Comparison of ENCODE assay signal across 9 cellular contexts in the genomic region with DNA sequence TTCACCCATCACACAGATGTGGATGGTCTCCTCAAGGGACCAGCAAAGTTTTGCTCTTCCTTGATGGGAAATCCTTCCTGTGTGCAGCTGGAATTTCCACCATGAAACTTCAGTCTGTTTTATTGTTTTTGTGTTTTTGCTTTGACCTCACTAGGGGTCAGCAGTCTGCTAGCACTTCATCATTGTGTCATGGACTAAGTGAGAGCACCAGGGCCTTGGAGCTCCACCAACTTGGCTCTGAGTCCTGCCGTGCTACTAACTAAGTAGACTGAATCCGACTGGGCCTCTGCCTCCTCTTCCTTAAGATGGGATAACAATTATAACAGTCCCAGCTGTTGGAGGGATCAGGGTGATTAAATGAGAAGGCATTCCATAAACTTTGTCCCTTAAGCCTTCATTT.
A peak's percentile ranks its signal among the peaks of the same experiment; 100 is the strongest.
DNase-seq lines count a peak whose midpoint lies in the region; ATAC-seq and TF ChIP-seq lines count a peak whose summit lies in the region.
"Had no signal": no experiment of that assay in that cellular context is flagged by ENCODE, and none has a peak within 500 bp of the region (broad histone marks: within the 10 kb centered on the region; RNA-seq: fewer than 3 reads in every experiment).

No MANE protein-coding gene starts in this region.

- no peak overlapping the region for H3K27ac ChIP-seq in colonic mucosa
- H3K27ac ChIP-seq in tibial artery = no peak overlapping the region

- H3K36me3 Mint-ChIP-seq in chondrocyte (ENCODE audit: low read depth) = no peaks in the 10 kb centered on the region
- no peaks in the 10 kb centered on the region for H3K36me3 Mint-ChIP-seq in WTC11
- H3K36me3 Mint-ChIP-seq: brain had no signal

- CTCF ChIA-PET in WTC11 (lab: Charles Lee) = interaction anchor here (0.5 to 1.5 kb wide), 2 partner anchors 275 to 635 kb away, joined by 3 read pairs; no protein-coding TSS in a partner anchor

- H3K36me3 ChIP-seq in MG63 = no peaks in the 10 kb centered on the region
- H3K36me3 ChIP-seq in colonic mucosa = no peaks in the 10 kb centered on the region
- H3K36me3 ChIP-seq in tibial artery = no peaks in the 10 kb centered on the region

- DNase-seq in MG63 = peak; percentile 98
- peak; percentile 49 for DNase-seq in colonic mucosa
- DNase-seq in left colon = peak; percentile 42 to 44
- peak; percentile 77 to 80 for DNase-seq in tibial artery
- DNase-seq in MV-4-11 (lab: John Stamatoyannopoulos, UW) = no peak
- no peak for DNase-seq in chondrocyte (ENCODE audit: low spot score)
- DNase-seq in GM19240 (ENCODE audit: insufficient read length, low spot score) = no peak
- DNase-seq in WTC11 (ENCODE audit: low spot score) = no peak

- no peaks in the 10 kb centered on the region for H3K9me3 ChIP-seq in MG63
- H3K9me3 ChIP-seq in colonic mucosa = no peaks in the 10 kb centered on the region
- H3K9me3 ChIP-seq in tibial artery = no peaks in the 10 kb centered on the region

- H3K4me3 Mint-ChIP-seq in chondrocyte (ENCODE audit: unreplicated experiment) (no peak overlapping the region), WTC11 (no peak overlapping the region)
- H3K4me3 Mint-ChIP-seq: brain had no signal

- ATAC-seq in left colon = no peak
- no peak for ATAC-seq in WTC11

- H3K27ac Mint-ChIP-seq in chondrocyte (ENCODE audit: unreplicated experiment) (no peak overlapping the region), WTC11 (no peak overlapping the region)

- no peak overlapping the region for H3K4me3 ChIP-seq in MG63
- H3K4me3 ChIP-seq in colonic mucosa = no peak overlapping the region
- H3K4me3 ChIP-seq in tibial artery = no peak overlapping the region

- H3K27me3 Mint-ChIP-seq in chondrocyte (ENCODE audit: low read depth) (no peaks in the 10 kb centered on the region), WTC11 (ENCODE audit: low read depth) (peaks cover 3% of the 10 kb centered on the region; the same call in 1 of the 2 replicates)

- H3K9me3 Mint-ChIP-seq in chondrocyte (ENCODE audit: low read depth) (no peaks in the 10 kb centered on the region), WTC11 (no peaks in the 10 kb centered on the region)

- no peaks in the 10 kb centered on the region for H3K27me3 ChIP-seq in MG63
- no peaks in the 10 kb centered on the region for H3K27me3 ChIP-seq in colonic mucosa
- no peaks in the 10 kb centered on the region for H3K27me3 ChIP-seq in tibial artery

- no peak overlapping the region for H3K9ac ChIP-seq in colonic mucosa (ENCODE audit: low read depth in 2 of 2, low read length in 2 of 2)

- TF ChIP-seq CTCF in colonic mucosa (IDR thresholded peaks at IDR 0.05) = no peak
- no peak for TF ChIP-seq CTCF in tibial artery (IDR thresholded peaks at IDR 0.05)
- TF ChIP-seq CTCF in chondrocyte (IDR thresholded peaks at IDR 0.05) = no peak
- TF ChIP-seq CTCF in WTC11 (IDR thresholded peaks at IDR 0.05) = no peak

- H3K4me1 Mint-ChIP-seq in chondrocyte (ENCODE audit: low read depth) (peaks cover 15% of the 10 kb centered on the region), WTC11 (peaks cover 15% of the 10 kb centered on the region)

- POLR2A ChIA-PET in WTC11 (lab: Charles Lee) = no interaction called here

- H3K4me1 ChIP-seq in colonic mucosa (no peaks in the 10 kb centered on the region), tibial artery (no peaks in the 10 kb centered on the region)

- intact Hi-C loops in colonic mucosa (cut with DNase I) = no loop called here
- intact Hi-C loops in left colon (cut with DNase I, micrococcal nuclease) = no loop called here
- intact Hi-C loops in tibial artery (cut with DNase I; ENCODE audit: low total_unique reads) = no loop called here

TF ChIP-seq in WTC11, 78 proteins besides CTCF, POLR2A, EP300 and RAD21:
- TF ChIP-seq ZNF671 (CRISPR knock-in tag; IDR thresholded peaks at IDR 0.05) = no peak
- TF ChIP-seq, protein P1, sequence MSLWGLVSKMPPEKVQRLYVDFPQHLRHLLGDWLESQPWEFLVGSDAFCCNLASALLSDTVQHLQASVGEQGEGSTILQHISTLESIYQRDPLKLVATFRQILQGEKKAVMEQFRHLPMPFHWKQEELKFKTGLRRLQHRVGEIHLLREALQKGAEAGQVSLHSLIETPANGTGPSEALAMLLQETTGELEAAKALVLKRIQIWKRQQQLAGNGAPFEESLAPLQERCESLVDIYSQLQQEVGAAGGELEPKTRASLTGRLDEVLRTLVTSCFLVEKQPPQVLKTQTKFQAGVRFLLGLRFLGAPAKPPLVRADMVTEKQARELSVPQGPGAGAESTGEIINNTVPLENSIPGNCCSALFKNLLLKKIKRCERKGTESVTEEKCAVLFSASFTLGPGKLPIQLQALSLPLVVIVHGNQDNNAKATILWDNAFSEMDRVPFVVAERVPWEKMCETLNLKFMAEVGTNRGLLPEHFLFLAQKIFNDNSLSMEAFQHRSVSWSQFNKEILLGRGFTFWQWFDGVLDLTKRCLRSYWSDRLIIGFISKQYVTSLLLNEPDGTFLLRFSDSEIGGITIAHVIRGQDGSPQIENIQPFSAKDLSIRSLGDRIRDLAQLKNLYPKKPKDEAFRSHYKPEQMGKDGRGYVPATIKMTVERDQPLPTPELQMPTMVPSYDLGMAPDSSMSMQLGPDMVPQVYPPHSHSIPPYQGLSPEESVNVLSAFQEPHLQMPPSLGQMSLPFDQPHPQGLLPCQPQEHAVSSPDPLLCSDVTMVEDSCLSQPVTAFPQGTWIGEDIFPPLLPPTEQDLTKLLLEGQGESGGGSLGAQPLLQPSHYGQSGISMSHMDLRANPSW (CRISPR knock-in tag; conservative IDR thresholded peaks at IDR 0.05; ENCODE audit: low read depth) = no peak

Comparison
In these comparisons a context has a peak if more than half of its experiments do, and no peak if none do; other contexts are left out.
1. DNase-seq: peak in MG63 (single experiment), colonic mucosa (single experiment), left colon (2 of 2) and tibial artery (2 of 2); none in MV-4-11 (single experiment), chondrocyte (single experiment), GM19240 (single experiment) and WTC11 (single experiment).